In the genomic region with DNA sequence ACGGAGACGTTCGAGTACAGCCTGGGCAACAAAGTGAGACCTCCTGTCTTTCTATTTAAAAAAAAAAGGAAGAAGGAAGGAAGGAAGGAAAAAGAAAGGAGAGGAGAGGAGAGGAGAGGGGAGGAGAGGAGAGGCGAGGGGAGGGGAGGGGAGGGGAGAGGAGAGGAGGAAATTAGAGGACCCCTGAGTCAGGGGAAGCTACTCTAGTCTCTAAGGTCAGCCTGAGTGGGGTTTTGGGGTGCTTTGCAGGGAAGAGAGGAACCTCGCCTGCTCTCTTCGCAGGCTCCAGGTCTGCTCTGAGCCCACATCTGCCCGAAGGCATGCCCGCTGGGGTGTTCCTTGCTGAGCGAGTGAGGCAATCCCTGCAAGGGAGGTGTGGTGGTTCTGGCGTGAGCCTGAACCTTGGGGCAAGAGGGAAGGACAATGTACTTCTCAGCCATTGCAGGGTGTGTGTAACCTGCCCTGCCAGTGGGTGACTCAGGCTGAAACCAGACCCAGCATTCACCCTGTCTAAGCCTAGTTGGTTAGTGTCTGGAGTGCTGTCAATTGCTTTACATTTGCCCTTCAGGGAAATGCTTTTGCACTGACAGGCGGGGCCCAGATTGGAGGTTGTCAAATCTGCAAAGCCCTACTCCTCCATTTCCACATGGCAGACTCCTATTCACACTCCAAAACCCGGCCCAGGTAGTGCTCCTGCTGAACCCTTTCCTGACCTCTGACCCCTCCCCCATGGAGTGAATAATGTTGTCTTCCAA, we compare ENCODE assay signal across 11 cellular contexts. TPM values are rescaled to one million over a fixed set of nuclear protein-coding genes. Genes with fewer than 3 reads are reported as not detected.
A peak's percentile ranks its signal among the peaks of the same experiment; 100 is the strongest.
DNase-seq lines count a peak whose midpoint lies in the region; ATAC-seq and FAIRE-seq lines count a peak whose summit lies in the region.
"Had no signal": no experiment of that assay in that cellular context is flagged by ENCODE, and none has a peak within 500 bp of the region (broad histone marks: within the 10 kb centered on the region; RNA-seq: fewer than 3 reads in every experiment).

No MANE protein-coding gene starts in this region.

- no peak overlapping the region for H3K27ac Mint-ChIP-seq in activated naive CD4-positive, alpha-beta T cell treated with anti-CD3 and anti-CD28 coated beads, Interleukin-2, amount 50 U/mL, for 72 hours

- FAIRE-seq in RCC 7860 (lab: Jason Lieb, UNC), result peak; percentile 11

- no peaks in the 10 kb centered on the region for H3K9me3 Mint-ChIP-seq in activated naive CD4-positive, alpha-beta T cell treated with anti-CD3 and anti-CD28 coated beads, Interleukin-2, amount 50 U/mL, for 72 hours

- DNase-seq in activated naive CD4-positive, alpha-beta T cell treated with anti-CD3 and anti-CD28 coated beads, Interleukin-2, amount 50 U/mL, for 72 hours (ENCODE audit: low spot score in 2 of 2), result no peak
- DNase-seq in activated naive CD4-positive, alpha-beta T cell (lab: John Stamatoyannopoulos, UW), result no peak
- DNase-seq in RCC 7860 (ENCODE audit: low spot score), result peak; percentile 63
- DNase-seq in ureter (ENCODE audit: low spot score), result peak; percentile 82
- DNase-seq: CD4-positive, alpha-beta memory T cell; stimulated activated CD4-positive, alpha-beta T cell treated with anti-CD3 and anti-CD28 coated beads, Interleukin-4, amount 100 ng/mL, for 4 hours had no signal

- peak; percentile 51 to 81 for ATAC-seq in activated naive CD4-positive, alpha-beta T cell treated with anti-CD3 and anti-CD28 coated beads, Interleukin-2, amount 50 U/mL, for 72 hours
- ATAC-seq in esophagus mucosa (peak; percentile 100), GM18870 (IDR thresholded peaks at IDR 0.05; ENCODE audit: unreplicated experiment) (no peak), HG02938 (IDR thresholded peaks at IDR 0.05; ENCODE audit: unreplicated experiment) (no peak), HG02759 (IDR thresholded peaks at IDR 0.05; ENCODE audit: unreplicated experiment) (no peak)

- no peaks in the 10 kb centered on the region for H3K36me3 Mint-ChIP-seq in activated naive CD4-positive, alpha-beta T cell treated with anti-CD3 and anti-CD28 coated beads, Interleukin-2, amount 50 U/mL, for 72 hours
- H3K36me3 Mint-ChIP-seq: CD4-positive, alpha-beta memory T cell had no signal

RNA-seq across cellular contexts. Expression of a gene that starts 15.3 kb away (rescaled TPM):
- total RNA-seq in activated naive CD4-positive, alpha-beta T cell treated with anti-CD3 and anti-CD28 coated beads, Interleukin-2, amount 50 U/mL, for 72 hours, result under 1 TPM in 1 of 2 donors, not detected in 1; 0.10 TPM
- 3.3 TPM for total RNA-seq in esophagus mucosa
- total RNA-seq in ureter, result 1.4 TPM
- total RNA-seq: NCI-H460 had no signal

RNA-seq across cellular contexts. Expression of a gene that starts 21.4 kb away (rescaled TPM):
- total RNA-seq in activated naive CD4-positive, alpha-beta T cell treated with anti-CD3 and anti-CD28 coated beads, Interleukin-2, amount 50 U/mL, for 72 hours, result 10 to 100 TPM; 31.0 to 62.6 TPM
- total RNA-seq in esophagus mucosa (9.6 TPM), ureter (23.9 TPM)

RNA-seq across cellular contexts. Expression of a gene that starts 35.6 kb away (rescaled TPM):
- under 1 TPM; 0.34 to 0.66 TPM for total RNA-seq in activated naive CD4-positive, alpha-beta T cell treated with anti-CD3 and anti-CD28 coated beads, Interleukin-2, amount 50 U/mL, for 72 hours
- total RNA-seq in esophagus mucosa, result not detected
- not detected for total RNA-seq in ureter
- total RNA-seq: CD4-positive, alpha-beta memory T cell; NCI-H460 had no signal

RNA-seq across cellular contexts. Expression of a gene that starts 58.9 kb away (rescaled TPM):
- total RNA-seq in activated naive CD4-positive, alpha-beta T cell treated with anti-CD3 and anti-CD28 coated beads, Interleukin-2, amount 50 U/mL, for 72 hours, result 10 to 100 TPM; 31.8 to 51.0 TPM
- total RNA-seq in esophagus mucosa (19.0 TPM), ureter (37.5 TPM)

Comparison
In these comparisons a context has a peak if more than half of its experiments do, and no peak if none do; other contexts are left out.
1. ATAC-seq: peak in activated naive CD4-positive, alpha-beta T cell treated with anti-CD3 and anti-CD28 coated beads, Interleukin-2, amount 50 U/mL, for 72 hours (2 of 2) and esophagus mucosa (single experiment); none in GM18870 (single experiment), HG02938 (single experiment) and HG02759 (single experiment).
2. DNase-seq: peak in RCC 7860 (single experiment) and ureter (single experiment); none in activated naive CD4-positive, alpha-beta T cell treated with anti-CD3 and anti-CD28 coated beads, Interleukin-2, amount 50 U/mL, for 72 hours (0 of 2) and activated naive CD4-positive, alpha-beta T cell (0 of 4).